8 cellular contexts compared by ENCODE assay signal in the genomic region with DNA sequence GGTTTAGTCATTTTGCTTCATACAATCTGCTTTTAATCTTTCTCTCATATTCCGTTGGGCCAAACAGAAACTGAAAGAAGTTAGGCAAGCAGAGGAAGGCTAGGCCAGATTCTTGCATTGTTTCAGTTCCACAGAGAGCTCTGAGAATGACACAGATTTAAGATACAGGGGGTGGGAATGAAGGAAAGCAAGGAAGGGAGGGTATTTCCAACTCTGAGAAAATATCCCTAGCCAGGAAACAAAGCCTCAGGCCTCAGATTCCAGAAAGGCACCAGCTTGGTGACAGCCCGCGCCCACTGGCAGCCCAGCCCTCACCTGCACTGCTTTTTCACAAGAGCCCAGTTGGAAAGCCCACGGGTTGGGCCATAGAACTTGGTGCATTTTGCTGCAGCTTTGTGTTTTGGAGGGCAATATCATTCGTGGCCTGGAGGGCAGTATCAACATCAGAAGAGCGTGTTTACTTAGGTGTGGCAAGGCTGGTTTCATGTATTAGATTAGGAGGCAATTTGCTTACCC.
DNase-seq lines count a peak whose midpoint lies in the region; ATAC-seq and TF ChIP-seq lines count a peak whose summit lies in the region.

No MANE protein-coding gene starts in this region.

- H3K4me1 Mint-ChIP-seq in activated CD4-positive, alpha-beta T cell treated with anti-CD3 and anti-CD28 coated beads, Interleukin-2, amount 10 ng/mL, durations not matched to agents 24 days and 14 days = peaks cover 35% of the 10 kb centered on the region
- peaks cover 4 to 7% of the 10 kb centered on the region in 2 donors for H3K4me1 Mint-ChIP-seq in stimulated activated naive B cell treated with anti-CD40 and anti-IgM and Interleukin-4, amounts not matched to agents 10 μg/mL and 1 μg/mL and 100 μg/mL, for 72 hours

- TF ChIP-seq CTCF in RWPE1 (conservative IDR thresholded peaks at IDR 0.05; ENCODE audit: low read depth) = no peak
- TF ChIP-seq CTCF in foreskin keratinocyte (conservative IDR thresholded peaks at IDR 0.05) = no peak

- peak; percentile 79 for DNase-seq in activated CD4-positive, alpha-beta T cell treated with anti-CD3 and anti-CD28 coated beads, Interleukin-2, amount 10 ng/mL, durations not matched to agents 24 days and 14 days
- no peak for DNase-seq in activated CD4-positive, alpha-beta T cell treated with anti-CD3 and anti-CD28 coated beads, Interleukin-2, amount 50 U/mL, for 1 hour
- DNase-seq in RWPE1 (ENCODE audit: low spot score) (no peak), foreskin keratinocyte (peak in 1 of 2 donors; percentile 17), amniotic stem cell (lab: John Stamatoyannopoulos, UW) (no peak), superior temporal gyrus (ENCODE audit: extremely low spot score) (no peak)
- DNase-seq in stimulated activated naive B cell treated with anti-CD40 and anti-IgM and Interleukin-4, amounts not matched to agents 10 μg/mL and 1 μg/mL and 100 μg/mL, for 72 hours = no peak

- H3K4me1 ChIP-seq in foreskin keratinocyte = peaks cover 13% of the 10 kb centered on the region

- peaks cover 5% of the 10 kb centered on the region for H3K27me3 Mint-ChIP-seq in activated CD4-positive, alpha-beta T cell treated with anti-CD3 and anti-CD28 coated beads, Interleukin-2, amount 10 ng/mL, durations not matched to agents 24 days and 14 days
- H3K27me3 Mint-ChIP-seq in stimulated activated naive B cell treated with anti-CD40 and anti-IgM and Interleukin-4, amounts not matched to agents 10 μg/mL and 1 μg/mL and 100 μg/mL, for 72 hours = no peaks in the 10 kb centered on the region

- POLR2A ChIA-PET in RWPE1 (lab: Yijun Ruan, JAX; ENCODE audit: low non-redundant PET) = no interaction called here

- peaks cover 2% of the 10 kb centered on the region for H3K36me3 Mint-ChIP-seq in activated CD4-positive, alpha-beta T cell treated with anti-CD3 and anti-CD28 coated beads, Interleukin-2, amount 10 ng/mL, durations not matched to agents 24 days and 14 days (ENCODE audit: low read depth)
- H3K36me3 Mint-ChIP-seq in stimulated activated naive B cell treated with anti-CD40 and anti-IgM and Interleukin-4, amounts not matched to agents 10 μg/mL and 1 μg/mL and 100 μg/mL, for 72 hours = no peaks in the 10 kb centered on the region

- no peaks in the 10 kb centered on the region for H3K27me3 ChIP-seq in foreskin keratinocyte

- peak overlapping the region; percentile 50 for H3K4me3 Mint-ChIP-seq in activated CD4-positive, alpha-beta T cell treated with anti-CD3 and anti-CD28 coated beads, Interleukin-2, amount 10 ng/mL, durations not matched to agents 24 days and 14 days
- H3K4me3 Mint-ChIP-seq in stimulated activated naive B cell treated with anti-CD40 and anti-IgM and Interleukin-4, amounts not matched to agents 10 μg/mL and 1 μg/mL and 100 μg/mL, for 72 hours = no peak overlapping the region

- 0 out of 2 replicates have a peak overlapping the region, but pooled peaks have one; percentile 12 for H3K27ac ChIP-seq in RWPE1
- peak overlapping the region; percentile 5 for H3K27ac ChIP-seq in foreskin keratinocyte

- peaks cover 3% of the 10 kb centered on the region for H3K9me3 Mint-ChIP-seq in activated CD4-positive, alpha-beta T cell treated with anti-CD3 and anti-CD28 coated beads, Interleukin-2, amount 10 ng/mL, durations not matched to agents 24 days and 14 days
- H3K9me3 Mint-ChIP-seq in stimulated activated naive B cell treated with anti-CD40 and anti-IgM and Interleukin-4, amounts not matched to agents 10 μg/mL and 1 μg/mL and 100 μg/mL, for 72 hours = no peaks in the 10 kb centered on the region

- H3K27ac Mint-ChIP-seq in activated CD4-positive, alpha-beta T cell treated with anti-CD3 and anti-CD28 coated beads, Interleukin-2, amount 10 ng/mL, durations not matched to agents 24 days and 14 days = peak overlapping the region; percentile 30
- no peak overlapping the region for H3K27ac Mint-ChIP-seq in stimulated activated naive B cell treated with anti-CD40 and anti-IgM and Interleukin-4, amounts not matched to agents 10 μg/mL and 1 μg/mL and 100 μg/mL, for 72 hours

- ATAC-seq in HG02759 (IDR thresholded peaks at IDR 0.05; ENCODE audit: unreplicated experiment) (peak; percentile 73), foreskin keratinocyte (no peak)
- ATAC-seq in stimulated activated naive B cell treated with anti-CD40 and anti-IgM and Interleukin-4, amounts not matched to agents 10 μg/mL and 1 μg/mL and 100 μg/mL, for 72 hours (replicated peaks) = peak; percentile 54 to 73

- CTCF ChIA-PET in RWPE1 (lab: Yijun Ruan, JAX) = no interaction called here

- intact Hi-C loops in activated CD4-positive, alpha-beta T cell treated with anti-CD3 and anti-CD28 coated beads, Interleukin-2, amount 10 ng/mL, durations not matched to agents 24 days and 14 days (cut with micrococcal nuclease) = loop anchor here (1.0 to 5.0 kb wide), 5 partner anchors 45 to 1825 kb away; partner anchors contain the start of genes GCNT4, IQGAP2 and POC5
